In the genomic region with DNA sequence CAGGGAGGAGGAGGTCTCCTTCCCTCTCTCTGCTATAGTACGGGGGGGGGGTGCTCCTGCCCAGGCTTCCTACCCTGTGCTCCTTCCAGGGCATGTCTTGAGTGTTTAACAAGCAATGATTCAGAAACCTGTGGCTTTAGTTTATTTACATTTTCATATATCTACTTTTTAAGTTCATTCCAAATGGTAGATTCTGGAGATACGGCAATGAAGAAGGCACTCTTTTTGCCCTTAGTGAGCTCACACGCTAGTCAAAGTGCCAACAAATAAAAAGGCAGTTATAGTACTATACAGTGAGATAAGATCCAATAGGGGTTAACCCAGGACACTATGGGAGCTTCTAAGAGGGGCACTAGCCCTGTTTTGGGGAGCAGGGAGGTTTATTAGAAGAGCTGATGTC, we compare ENCODE assay signal across 31 cellular contexts.
"Had no signal": no experiment of that assay in that cellular context is flagged by ENCODE, and none has a peak within 500 bp of the region (broad histone marks: within the 10 kb centered on the region; RNA-seq: fewer than 3 reads in every experiment).

No MANE protein-coding gene starts in this region.

- ATAC-seq: activated CD4-positive, alpha-beta T cell treated with anti-CD3 and anti-CD28 coated beads for 36 hours; activated CD8-positive, alpha-beta memory T cell treated with anti-CD3 and anti-CD28 coated beads, Interleukin-2, amount 10 ng/mL, durations not matched to agents 7 days and 5 days; activated CD8-positive, alpha-beta T cell treated with anti-CD3 and anti-CD28 coated beads, Interleukin-2, amount 10 ng/mL, durations not matched to agents 7 days and 5 days; activated naive CD8-positive, alpha-beta T cell treated with anti-CD3 and anti-CD28 coated beads, Interleukin-2, amount 50 U/mL, for 24 hours; body of pancreas; esophagus mucosa had no signal

- H3K36me3 ChIP-seq: adrenal gland, breast epithelium, cardiac muscle cell, colonic mucosa had no signal

- H3K27ac Mint-ChIP-seq: activated CD4-positive, alpha-beta memory T cell treated with anti-CD3 and anti-CD28 coated beads for 36 hours; activated CD4-positive, alpha-beta T cell treated with anti-CD3 and anti-CD28 coated beads for 36 hours; activated CD4-positive, alpha-beta T cell treated with anti-CD3 and anti-CD28 coated beads, Interleukin-2, amount 10 ng/mL, durations not matched to agents 24 days and 14 days; activated CD8-positive, alpha-beta memory T cell treated with anti-CD3 and anti-CD28 coated beads, Interleukin-2, amount 10 ng/mL, durations not matched to agents 7 days and 5 days; activated CD8-positive, alpha-beta T cell treated with anti-CD3 and anti-CD28 coated beads, Interleukin-2, amount 10 ng/mL, durations not matched to agents 7 days and 5 days; activated naive CD4-positive, alpha-beta T cell treated with anti-CD3 and anti-CD28 coated beads for 36 hours; activated naive CD4-positive, alpha-beta T cell treated with anti-CD3 and anti-CD28 coated beads, Interleukin-2, amount 50 U/mL, for 24 hours; activated naive CD8-positive, alpha-beta T cell treated with anti-CD3 and anti-CD28 coated beads for 36 hours; activated naive CD8-positive, alpha-beta T cell treated with anti-CD3 and anti-CD28 coated beads, Interleukin-2, amount 50 U/mL, for 24 hours; activated T-helper 1 cell treated with anti-CD3 and anti-CD28 coated beads, Interleukin-12 subunit alpha, Interleukin-12 subunit beta, Interleukin-2, Interleukin-4 antibody, amounts not matched to agents 30 ng/mL and 10 ng/mL and 1 ng/mL, durations not matched to agents 14 hours and 24 hours and 36 hours; activated T-helper 2 cell treated with anti-CD3 and anti-CD28 coated beads, Interferon-gamma antibody, Interleukin-2, Interleukin-4, amounts not matched to agents 10 μg/mL and 5 μg/mL and 100 μg/mL, durations not matched to agents 14 hours and 24 hours and 36 hours; T-helper 1 cell treated with Interleukin-12 subunit alpha and Interleukin-12 subunit beta and Interleukin-4 antibody, amounts not matched to agents 30 μg/mL and 1 μg/mL, for 36 hours had no signal

- H3K4me3 ChIP-seq: adrenal gland, body of pancreas, breast epithelium, cardiac muscle cell, colonic mucosa had no signal

- H3K9me3 Mint-ChIP-seq: activated CD4-positive, alpha-beta memory T cell treated with anti-CD3 and anti-CD28 coated beads for 36 hours; activated CD4-positive, alpha-beta T cell treated with anti-CD3 and anti-CD28 coated beads, Interleukin-2, amount 10 ng/mL, durations not matched to agents 24 days and 14 days; activated naive CD4-positive, alpha-beta T cell treated with anti-CD3 and anti-CD28 coated beads for 36 hours; activated naive CD4-positive, alpha-beta T cell treated with anti-CD3 and anti-CD28 coated beads, Interleukin-2, amount 50 U/mL, for 24 hours; activated naive CD8-positive, alpha-beta T cell treated with anti-CD3 and anti-CD28 coated beads for 36 hours; activated naive CD8-positive, alpha-beta T cell treated with anti-CD3 and anti-CD28 coated beads, Interleukin-2, amount 50 U/mL, for 24 hours; activated T-helper 1 cell treated with anti-CD3 and anti-CD28 coated beads, Interleukin-12 subunit alpha, Interleukin-12 subunit beta, Interleukin-2, Interleukin-4 antibody, amounts not matched to agents 30 ng/mL and 10 ng/mL and 1 ng/mL, durations not matched to agents 14 hours and 24 hours and 36 hours; activated T-helper 2 cell treated with anti-CD3 and anti-CD28 coated beads, Interferon-gamma antibody, Interleukin-2, Interleukin-4, amounts not matched to agents 10 μg/mL and 5 μg/mL and 100 μg/mL, durations not matched to agents 14 hours and 24 hours and 36 hours; T-helper 1 cell treated with Interleukin-12 subunit alpha and Interleukin-12 subunit beta and Interleukin-4 antibody, amounts not matched to agents 30 μg/mL and 1 μg/mL, for 36 hours had no signal

- H3K9me3 ChIP-seq: adrenal gland, body of pancreas, breast epithelium, colonic mucosa had no signal

- DNase-seq: activated CD4-positive, alpha-beta memory T cell treated with anti-CD3 and anti-CD28 coated beads for 36 hours; activated CD4-positive, alpha-beta T cell treated with anti-CD3 and anti-CD28 coated beads for 36 hours; activated CD4-positive, alpha-beta T cell treated with anti-CD3 and anti-CD28 coated beads, Interleukin-2, amount 10 ng/mL, durations not matched to agents 24 days and 14 days; activated CD4-positive, CD25-positive, alpha-beta regulatory T cell; activated CD4-positive, CD25-positive, alpha-beta regulatory T cell treated with anti-CD3 and anti-CD28 coated beads, Interleukin-2, amount 50 U/mL, for 72 hours; activated CD8-positive, alpha-beta memory T cell treated with anti-CD3 and anti-CD28 coated beads, Interleukin-2, amount 10 ng/mL, durations not matched to agents 7 days and 5 days; activated CD8-positive, alpha-beta memory T cell treated with anti-CD3 and anti-CD28 coated beads, Interleukin-2, amount 50 U/mL, for 4 hours; activated CD8-positive, alpha-beta T cell treated with anti-CD3 and anti-CD28 coated beads, Interleukin-2, amount 10 ng/mL, durations not matched to agents 7 days and 5 days; activated effector memory CD4-positive, alpha-beta T cell treated with anti-CD3 and anti-CD28 coated beads, Interleukin-2, amount 50 U/mL, for 16 hours; activated naive CD4-positive, alpha-beta T cell treated with anti-CD3 and anti-CD28 coated beads for 36 hours; activated naive CD8-positive, alpha-beta T cell treated with anti-CD3 and anti-CD28 coated beads for 36 hours; activated naive CD8-positive, alpha-beta T cell treated with anti-CD3 and anti-CD28 coated beads, Interleukin-2, amount 50 U/mL, for 24 hours; activated T-cell treated with anti-CD3 and anti-CD28 coated beads, Interleukin-2, amount 50 U/mL, for 1 hour; activated T-cell treated with anti-CD3 and anti-CD28 coated beads, Interleukin-2, amount 50 U/mL, for 48 hours; adrenal gland; amygdala; aorta; body of pancreas; central memory CD4-positive, alpha-beta T cell; cerebellar nuclear complex; colonic mucosa; effector CD8-positive, alpha-beta T cell; foreskin fibroblast; head of caudate nucleus had no signal

- H3K4me3 Mint-ChIP-seq: activated CD4-positive, alpha-beta memory T cell treated with anti-CD3 and anti-CD28 coated beads for 36 hours; activated CD4-positive, alpha-beta T cell treated with anti-CD3 and anti-CD28 coated beads for 36 hours; activated CD4-positive, alpha-beta T cell treated with anti-CD3 and anti-CD28 coated beads, Interleukin-2, amount 10 ng/mL, durations not matched to agents 24 days and 14 days; activated CD8-positive, alpha-beta memory T cell treated with anti-CD3 and anti-CD28 coated beads, Interleukin-2, amount 10 ng/mL, durations not matched to agents 7 days and 5 days; activated CD8-positive, alpha-beta T cell treated with anti-CD3 and anti-CD28 coated beads, Interleukin-2, amount 10 ng/mL, durations not matched to agents 7 days and 5 days; activated naive CD4-positive, alpha-beta T cell treated with anti-CD3 and anti-CD28 coated beads for 36 hours; activated naive CD4-positive, alpha-beta T cell treated with anti-CD3 and anti-CD28 coated beads, Interleukin-2, amount 50 U/mL, for 24 hours; activated naive CD8-positive, alpha-beta T cell treated with anti-CD3 and anti-CD28 coated beads for 36 hours; activated naive CD8-positive, alpha-beta T cell treated with anti-CD3 and anti-CD28 coated beads, Interleukin-2, amount 50 U/mL, for 24 hours; activated T-helper 1 cell treated with anti-CD3 and anti-CD28 coated beads, Interleukin-12 subunit alpha, Interleukin-12 subunit beta, Interleukin-2, Interleukin-4 antibody, amounts not matched to agents 30 ng/mL and 10 ng/mL and 1 ng/mL, durations not matched to agents 14 hours and 24 hours and 36 hours; T-helper 1 cell treated with Interleukin-12 subunit alpha and Interleukin-12 subunit beta and Interleukin-4 antibody, amounts not matched to agents 30 μg/mL and 1 μg/mL, for 36 hours had no signal

- H3K36me3 Mint-ChIP-seq: activated CD4-positive, alpha-beta memory T cell treated with anti-CD3 and anti-CD28 coated beads for 36 hours; activated CD8-positive, alpha-beta memory T cell treated with anti-CD3 and anti-CD28 coated beads, Interleukin-2, amount 10 ng/mL, durations not matched to agents 7 days and 5 days; activated naive CD4-positive, alpha-beta T cell treated with anti-CD3 and anti-CD28 coated beads, Interleukin-2, amount 50 U/mL, for 24 hours; activated naive CD8-positive, alpha-beta T cell treated with anti-CD3 and anti-CD28 coated beads for 36 hours had no signal

- H3K4me1 ChIP-seq: adrenal gland, breast epithelium, colonic mucosa had no signal

- H3K27ac ChIP-seq: adrenal gland, body of pancreas, breast epithelium, cardiac muscle cell, colonic mucosa had no signal
